Comparison of ENCODE assay signal across 8 cellular contexts in genomic region chr17:27241346-27241946, GRCh38. TPM values are rescaled to one million over a fixed set of nuclear protein-coding genes. Genes with fewer than 3 reads are reported as not detected.
DNase-seq lines count a peak whose midpoint lies in the region; ATAC-seq, FAIRE-seq and TF ChIP-seq lines count a peak whose summit lies in the region.

No MANE protein-coding gene starts in this region.

- no peaks in the 10 kb centered on the region for H3K79me2 ChIP-seq in keratinocyte (ENCODE audit: control insufficient read depth, insufficient read depth, low read length)

- H3K27me3 ChIP-seq in keratinocyte (ENCODE audit: control insufficient read depth, extremely low read depth, insufficient read depth, low read length), result no peaks in the 10 kb centered on the region

- peak overlapping the region; percentile 25 for H3K9ac ChIP-seq in keratinocyte (ENCODE audit: control insufficient read depth, extremely low read depth, insufficient read depth, low read length)

- DNase-seq in ELF-1 (ENCODE audit: low read depth, low spot score) (peak; percentile 93), NB4 (ENCODE audit: low read depth) (peak; percentile 68), keratinocyte (ENCODE audit: low read depth, low spot score) (peak; percentile 94), cardiac septum (ENCODE audit: low spot score) (no peak), NCI-H1930 (lab: John Stamatoyannopoulos, UW) (no peak)

- intact Hi-C loops in cardiac septum (cut with DNase I), result no loop called here

- no peaks in the 10 kb centered on the region for H3K36me3 ChIP-seq in keratinocyte (ENCODE audit: control insufficient read depth in 2 of 2, extremely low read depth in 1 of 2, insufficient read depth in 2 of 2, low read length in 2 of 2)

- H3K4me1 ChIP-seq in keratinocyte (ENCODE audit: control insufficient read depth, extremely low read depth, insufficient read depth, low read length), result peaks cover 50% of the 10 kb centered on the region

- H3K27ac ChIP-seq in keratinocyte (ENCODE audit: control insufficient read depth, insufficient read depth, low read length), result peak overlapping the region; percentile 55

- dilution Hi-C loops in keratinocyte (cut with MboI; ENCODE audit: extremely low pct_ligation_motif_present, low sequenced_read_pairs), result no loop called here

- no peak for TF ChIP-seq CTCF in NB4 (IDR thresholded peaks at IDR 0.05; ENCODE audit: low read depth, low read length)
- TF ChIP-seq CTCF in keratinocyte (optimal IDR thresholded peaks at IDR 0.05 in 1 of 3, IDR thresholded peaks at IDR 0.05 in 1 of 3, conservative IDR thresholded peaks at IDR 0.05 in 1 of 3; ENCODE audit: extremely low read depth in 1 of 3, insufficient read depth in 2 of 3, low read length in 3 of 3), result no peak

- peak; percentile 91 for FAIRE-seq in keratinocyte (lab: Jason Lieb, UNC)

- peak overlapping the region; percentile 16 for H2AFZ ChIP-seq in keratinocyte (ENCODE audit: control insufficient read depth, low read length)

- peak; percentile 46 for ATAC-seq in GM21529 (IDR thresholded peaks at IDR 0.05; ENCODE audit: unreplicated experiment)
- no peak for ATAC-seq in HG03457 (IDR thresholded peaks at IDR 0.05; ENCODE audit: unreplicated experiment)
- ATAC-seq in GM21515 (IDR thresholded peaks at IDR 0.05; ENCODE audit: unreplicated experiment), result no peak

- no peak for TF ChIP-seq POLR2A in NB4 (IDR thresholded peaks at IDR 0.05; ENCODE audit: extremely low read depth, insufficient read length)

- H3K4me2 ChIP-seq in keratinocyte (ENCODE audit: control insufficient read depth, extremely low read depth, insufficient read depth, low read depth, low read length), result peak overlapping the region; percentile 74

- H3K9me3 ChIP-seq in keratinocyte (ENCODE audit: control insufficient read depth, low read depth, low read length), result no peaks in the 10 kb centered on the region

- H4K20me1 ChIP-seq in keratinocyte (ENCODE audit: control insufficient read depth, extremely low read depth, insufficient read depth, low read length), result no peaks in the 10 kb centered on the region

- H3K4me3 ChIP-seq in NB4 (ENCODE audit: low read depth, low read length) (no peak overlapping the region), keratinocyte (ENCODE audit: control insufficient read depth in 2 of 3, extremely low read depth in 1 of 3, insufficient read depth in 2 of 3, low read depth in 1 of 3, low read length in 3 of 3) (peak overlapping the region in 1 of 3 experiments; percentile 32)

- H3K9me1 ChIP-seq in keratinocyte (ENCODE audit: control insufficient read depth, extremely low read depth, insufficient read depth, low read length), result peaks cover 2% of the 10 kb centered on the region

RNA-seq across cellular contexts. Expression of gene WSB1, which starts 52.5 kb away (rescaled TPM):
- 70.2 to 141 TPM (median 135 TPM) in 3 replicates for polyA plus RNA-seq in keratinocyte
- polyA plus RNA-seq in keratinocyte (2011; ENCODE audit: low read depth), result 120 TPM
- polyA plus RNA-seq in keratinocyte (2011; cell fraction: cytosol; rRNA removed), result 33.7 and 50.3 TPM in 2 replicates
- 498 and 811 TPM in 2 replicates for polyA plus RNA-seq in keratinocyte (2011; cell fraction: nucleus; rRNA removed)
- polyA plus RNA-seq in keratinocyte (2012; ENCODE audit: low replicate concordance), result 37.7 and 91.6 TPM in 2 replicates
- 26.3 to 72.4 TPM (median 48.7 TPM) in 3 replicates for polyA minus RNA-seq in keratinocyte
- 20.1 TPM for polyA minus RNA-seq in keratinocyte (2011; cell fraction: cytosol; rRNA and poly(A)+ RNA removed)
- polyA minus RNA-seq in keratinocyte (2011; cell fraction: nucleus; rRNA and poly(A)+ RNA removed), result 66.6 and 122 TPM in 2 replicates
- total RNA-seq in cardiac septum, result 94.1 TPM

Comparison
In these comparisons a context has a peak if more than half of its experiments do, and no peak if none do; other contexts are left out.
1. DNase-seq: peak in ELF-1 (single experiment), NB4 (single experiment) and keratinocyte (single experiment); none in cardiac septum (single experiment) and NCI-H1930 (0 of 2).